ENCODE assay signal across 8 cellular contexts in the genomic region with DNA sequence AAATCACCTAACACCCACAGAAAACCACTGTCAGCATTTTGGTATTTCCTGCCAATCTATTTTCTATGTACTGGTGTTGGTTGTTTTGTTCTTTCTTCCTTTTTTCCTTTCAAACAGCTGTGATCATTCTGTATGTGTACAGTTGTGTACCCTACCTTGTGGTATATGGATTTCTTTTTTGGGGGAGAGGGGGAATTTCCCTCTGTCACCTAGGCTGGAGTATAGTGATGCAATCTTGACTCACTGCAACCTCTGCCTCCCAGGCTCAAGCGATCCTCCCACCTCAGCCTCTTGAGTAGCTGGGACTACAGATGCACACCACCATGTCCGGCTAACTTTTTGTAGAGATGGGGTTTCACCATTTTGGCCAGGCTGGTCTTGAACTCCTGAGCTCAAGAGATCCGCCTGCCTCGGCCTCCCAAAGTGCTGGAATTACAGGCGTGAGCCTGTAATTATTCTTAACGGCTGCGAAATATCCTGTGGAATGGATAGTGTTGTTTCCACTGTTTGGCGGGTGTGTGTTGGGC. TPM values are rescaled to one million over a fixed set of nuclear protein-coding genes. Genes with fewer than 3 reads are reported as not detected.
DNase-seq lines count a peak whose midpoint lies in the region; ATAC-seq and TF ChIP-seq lines count a peak whose summit lies in the region.
"Not testable (repeated sequence)": the region's sequence is repeated elsewhere in the genome, so short reads cannot be mapped to it uniquely, and the experiment has no call there.

No MANE protein-coding gene starts in this region.

- H3K4me2 ChIP-seq in mammary epithelial cell (ENCODE audit: insufficient read depth, low read depth, low read length), result peak overlapping the region; percentile 52

- H3K27me3 ChIP-seq in CD4-positive, alpha-beta memory T cell (ENCODE audit: insufficient read depth, low read length); HUES64 (ENCODE audit: insufficient read depth, low read length); mammary epithelial cell (ENCODE audit: insufficient read depth, low read length): not testable (repeated sequence)

- not testable (repeated sequence) for H3K9me3 ChIP-seq in CD4-positive, alpha-beta memory T cell (ENCODE audit: control insufficient read depth in 1 of 2, low read length in 2 of 2); HUES64 (ENCODE audit: insufficient read depth, low read depth, low read length); mammary epithelial cell (replicated peaks; ENCODE audit: insufficient read depth, low read length)

- dilution Hi-C loops in mammary epithelial cell (cut with HindIII; ENCODE audit: low sequenced_read_pairs), result not testable (repeated sequence)

- POLR2A ChIA-PET in CD4-positive, alpha-beta memory T cell (lab: Charles Lee; ENCODE audit: partially characterized antibody), result interaction anchor here (1.1 kb wide), 2 partner anchors 25 to 31 kb away, joined by 4 to 6 read pairs; no protein-coding TSS in a partner anchor

- H3K27me3 Mint-ChIP-seq in CD4-positive, alpha-beta memory T cell; osteocyte (ENCODE audit: unreplicated experiment): not testable (repeated sequence)

- not testable (repeated sequence) for H3K27ac ChIP-seq in CD4-positive, alpha-beta memory T cell (ENCODE audit: low read depth, low read length); mammary epithelial cell (ENCODE audit: insufficient read depth, low read depth, low read length)
- peak overlapping the region; percentile 94 for H3K27ac ChIP-seq in HUES64 (ENCODE audit: low read depth, low read length)

- in situ Hi-C loops in mammary epithelial cell (cut with MboI; ENCODE audit: low sequenced_read_pairs in 2 of 2), result not testable (repeated sequence)

- CTCF ChIA-PET in CD4-positive, alpha-beta memory T cell (lab: Charles Lee; ENCODE audit: partially characterized antibody), result interaction anchor here (0.9 to 1.8 kb wide), 7 partner anchors 15 to 174 kb away, joined by 3 to 6 read pairs (median 3); no protein-coding TSS in a partner anchor
- CTCF ChIA-PET in mammary epithelial cell (lab: Charles Lee; ENCODE audit: low non-redundant PET), result interaction anchor here (0.7 kb wide), 1 partner anchor 129 kb away, joined by 6 read pairs; no protein-coding TSS in a partner anchor

- H3K36me3 ChIP-seq in CD4-positive, alpha-beta memory T cell (ENCODE audit: insufficient read depth, low read length); HUES64 (ENCODE audit: insufficient read depth, low read length); mammary epithelial cell (ENCODE audit: insufficient read depth, low read length): not testable (repeated sequence)

- H4K20me1 ChIP-seq in mammary epithelial cell (ENCODE audit: insufficient read depth, low read length), result not testable (repeated sequence)

- H3K79me2 ChIP-seq in mammary epithelial cell (ENCODE audit: insufficient read depth, low read length), result not testable (repeated sequence)

- WGBS in HUES64, result 67% methylated on average over 8 of the region's 8 CpGs
- 96% methylated on average over 8 of the region's 8 CpGs for WGBS in mammary epithelial cell (ENCODE audit: low coverage, missing lambda C conversion rate)

- not testable (repeated sequence) for H3K9me3 Mint-ChIP-seq in CD4-positive, alpha-beta memory T cell; osteocyte (ENCODE audit: unreplicated experiment)

- peaks cover 18 to 32% (median 26%) of the 10 kb centered on the region in 4 donors for H3K4me1 Mint-ChIP-seq in CD4-positive, alpha-beta memory T cell
- H3K4me1 Mint-ChIP-seq in osteocyte (ENCODE audit: unreplicated experiment), result peaks cover 47% of the 10 kb centered on the region

- peaks cover 27% of the 10 kb centered on the region for H3K4me1 ChIP-seq in CD4-positive, alpha-beta memory T cell (ENCODE audit: insufficient read depth, low read length)
- H3K4me1 ChIP-seq in HUES64 (ENCODE audit: insufficient read depth, low read length) (peaks cover 37% of the 10 kb centered on the region), mammary epithelial cell (ENCODE audit: insufficient read depth, low read length) (peaks cover 47% of the 10 kb centered on the region)

- peak overlapping the region; percentile 35 to 80 (median 64) for H3K4me3 Mint-ChIP-seq in CD4-positive, alpha-beta memory T cell
- H3K4me3 Mint-ChIP-seq in osteocyte (ENCODE audit: unreplicated experiment), result not testable (repeated sequence)

- DNase-seq in CD4-positive, alpha-beta memory T cell, result peak in 2 of 5 donors; percentile 13 to 24
- peak; percentile 41 to 44 for DNase-seq in activated CD4-positive, alpha-beta T cell treated with anti-CD3 and anti-CD28 coated beads, Interleukin-2, amount 50 U/mL, for 48 hours
- DNase-seq in mammary epithelial cell (peak; percentile 66), osteocyte (ENCODE audit: extremely low spot score, unreplicated experiment) (peak; percentile 11)

- not testable (repeated sequence) for BruUV-seq in mammary epithelial cell (replicated peaks; lab: Mats Ljungman, UMichigan)

- H3K9ac ChIP-seq in HUES64 (ENCODE audit: low read depth, low read length), result peak overlapping the region; percentile 80; the same call in 1 of the 2 replicates
- H3K9ac ChIP-seq in mammary epithelial cell (ENCODE audit: insufficient read depth, low read length), result not testable (repeated sequence)

- intact Hi-C loops in CD4-positive, alpha-beta memory T cell (cut with micrococcal nuclease), result loop anchor here (2.0 kb wide), 2 partner anchors 16 to 26 kb away; no protein-coding TSS in a partner anchor
- intact Hi-C loops in mammary epithelial cell (cut with micrococcal nuclease), result not testable (repeated sequence)

- not testable (repeated sequence) for H3K4me3 ChIP-seq in CD4-positive, alpha-beta memory T cell (ENCODE audit: low read length in 2 of 2); HUES64 (ENCODE audit: low read length); mammary epithelial cell (replicated peaks in 1 of 3; ENCODE audit: insufficient read depth in 1 of 3, low read depth in 2 of 3, low read length in 3 of 3)

- not testable (repeated sequence) for TF ChIP-seq CTCF in mammary epithelial cell (conservative IDR thresholded peaks at IDR 0.05 in 1 of 2, IDR thresholded peaks at IDR 0.05 in 1 of 2; ENCODE audit: extremely low read depth in 1 of 2, insufficient read depth in 1 of 2, low read depth in 1 of 2, low read length in 2 of 2); osteocyte (IDR thresholded peaks at IDR 0.05)

- H2AFZ ChIP-seq in mammary epithelial cell (ENCODE audit: low read depth, low read length), result not testable (repeated sequence)

- peak overlapping the region; percentile 47 to 86 (median 76) for H3K27ac Mint-ChIP-seq in CD4-positive, alpha-beta memory T cell
- peak overlapping the region; percentile 93 for H3K27ac Mint-ChIP-seq in osteocyte (ENCODE audit: unreplicated experiment)

- not testable (repeated sequence) for H3K36me3 Mint-ChIP-seq in CD4-positive, alpha-beta memory T cell; osteocyte (ENCODE audit: unreplicated experiment)

- ATAC-seq in GM18868 (IDR thresholded peaks at IDR 0.05; ENCODE audit: unreplicated experiment), result peak; percentile 82
- ATAC-seq in GM21576 (IDR thresholded peaks at IDR 0.05; ENCODE audit: unreplicated experiment), result peak; percentile 76
- peak; percentile 80 for ATAC-seq in HG03039 (IDR thresholded peaks at IDR 0.05; ENCODE audit: unreplicated experiment)

RNA-seq across cellular contexts. Expression of a gene that starts 31.4 kb away (rescaled TPM):
- 1 to 10 TPM; 3.5 to 3.8 TPM for total RNA-seq in CD4-positive, alpha-beta memory T cell
- 10 to 100 TPM; 10.6 to 33.7 TPM for polyA plus RNA-seq in CD4-positive, alpha-beta memory T cell
- 22.3 TPM for polyA plus RNA-seq in HUES64 (2013, experiment 1 of 2)
- 21.0 TPM for polyA plus RNA-seq in HUES64 (2013, experiment 2 of 2)
- total RNA-seq in mammary epithelial cell (100 to 1,000 TPM in 1 of 2 donors, 10 to 100 TPM in 1; 18.0 to 107 TPM), osteocyte (11.0 and 16.1 TPM in 2 replicates)
- 66.7 TPM for polyA plus RNA-seq in mammary epithelial cell
- 70.5 TPM for polyA minus RNA-seq in mammary epithelial cell

RNA-seq across cellular contexts. Expression of a gene that starts 38.4 kb away (rescaled TPM):
- total RNA-seq in CD4-positive, alpha-beta memory T cell, result 10 to 100 TPM; 53.4 to 59.5 TPM
- 10 to 100 TPM; 43.8 to 96.1 TPM for polyA plus RNA-seq in CD4-positive, alpha-beta memory T cell
- 83.8 TPM for polyA plus RNA-seq in HUES64 (2013, experiment 1 of 2)
- 88.4 TPM for polyA plus RNA-seq in HUES64 (2013, experiment 2 of 2)
- total RNA-seq in mammary epithelial cell, result 10 to 100 TPM; 10.2 to 34.3 TPM
- polyA plus RNA-seq in mammary epithelial cell, result 8.7 TPM
- polyA minus RNA-seq in mammary epithelial cell, result 10.0 TPM
- 39.8 and 42.8 TPM in 2 replicates for total RNA-seq in osteocyte
